ENCODE assay signal across 1 cellular context in genomic region chr5:125950012-125950411, GRCh38.
A peak's percentile ranks its signal among the peaks of the same experiment; 100 is the strongest.
TF ChIP-seq lines count a peak whose summit lies in the region.

No MANE protein-coding gene starts in this region.

TF ChIP-seq in A549, 52 proteins besides CTCF, POLR2A, EP300 and RAD21 (continued from another document):
- no peak for TF ChIP-seq CEBPB (IDR thresholded peaks at IDR 0.05)
- TF ChIP-seq NFE2L2 (conservative IDR thresholded peaks at IDR 0.05; ENCODE audit: low read length) = peak; percentile 43; the same call in 1 of the 2 replicates
- TF ChIP-seq MYC (IDR thresholded peaks at IDR 0.05; ENCODE audit: borderline replicate concordance, low read length) = no peak
- no peak for TF ChIP-seq ZC3H11A (IDR thresholded peaks at IDR 0.05)
- TF ChIP-seq ESRRA (IDR thresholded peaks at IDR 0.05; ENCODE audit: borderline replicate concordance, low read length) = no peak
- TF ChIP-seq CHD4 (IDR thresholded peaks at IDR 0.05; ENCODE audit: borderline replicate concordance) = no peak
- no peak for TF ChIP-seq ZFP36 (IDR thresholded peaks at IDR 0.05; ENCODE audit: borderline replicate concordance, partially characterized antibody)
- TF ChIP-seq, protein P1, sequence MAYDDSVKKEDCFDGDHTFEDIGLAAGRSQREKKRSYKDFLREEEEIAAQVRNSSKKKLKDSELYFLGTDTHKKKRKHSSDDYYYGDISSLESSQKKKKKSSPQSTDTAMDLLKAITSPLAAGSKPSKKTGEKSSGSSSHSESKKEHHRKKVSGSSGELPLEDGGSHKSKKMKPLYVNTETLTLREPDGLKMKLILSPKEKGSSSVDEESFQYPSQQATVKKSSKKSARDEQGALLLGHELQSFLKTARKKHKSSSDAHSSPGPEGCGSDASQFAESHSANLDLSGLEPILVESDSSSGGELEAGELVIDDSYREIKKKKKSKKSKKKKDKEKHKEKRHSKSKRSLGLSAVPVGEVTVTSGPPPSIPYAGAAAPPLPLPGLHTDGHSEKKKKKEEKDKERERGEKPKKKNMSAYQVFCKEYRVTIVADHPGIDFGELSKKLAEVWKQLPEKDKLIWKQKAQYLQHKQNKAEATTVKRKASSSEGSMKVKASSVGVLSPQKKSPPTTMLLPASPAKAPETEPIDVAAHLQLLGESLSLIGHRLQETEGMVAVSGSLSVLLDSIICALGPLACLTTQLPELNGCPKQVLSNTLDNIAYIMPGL (CRISPR knock-in tag; IDR thresholded peaks at IDR 0.05; ENCODE audit: borderline replicate concordance) = no peak
- no peak for TF ChIP-seq HOXB13 (CRISPR knock-in tag; IDR thresholded peaks at IDR 0.05; ENCODE audit: low read depth)
- TF ChIP-seq, protein P2, sequence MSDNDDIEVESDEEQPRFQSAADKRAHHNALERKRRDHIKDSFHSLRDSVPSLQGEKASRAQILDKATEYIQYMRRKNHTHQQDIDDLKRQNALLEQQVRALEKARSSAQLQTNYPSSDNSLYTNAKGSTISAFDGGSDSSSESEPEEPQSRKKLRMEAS (IDR thresholded peaks at IDR 0.05) = no peak
